In genomic region chr5:107812570-107813141, GRCh38 we compare ENCODE assay signal across 10 cellular contexts.
DNase-seq lines count a peak whose midpoint lies in the region; ATAC-seq, FAIRE-seq and TF ChIP-seq lines count a peak whose summit lies in the region.
"Had no signal": no experiment of that assay in that cellular context is flagged by ENCODE, and none has a peak within 500 bp of the region (broad histone marks: within the 10 kb centered on the region; RNA-seq: fewer than 3 reads in every experiment).

No MANE protein-coding gene starts in this region.

- peaks cover 24% of the 10 kb centered on the region for H3K4me1 ChIP-seq in cardiac muscle cell (ENCODE audit: low read depth)
- no peaks in the 10 kb centered on the region for H3K4me1 ChIP-seq in adrenal gland (replicated peaks in 1 of 2)

- intact Hi-C loops in activated CD4-positive, alpha-beta T cell treated with anti-CD3 and anti-CD28 coated beads, Interleukin-2, amount 10 ng/mL, durations not matched to agents 24 days and 14 days (cut with micrococcal nuclease), result no loop called here
- intact Hi-C loops in adrenal gland (cut with DNase I), result no loop called here

- no peaks in the 10 kb centered on the region for H3K9me3 ChIP-seq in cardiac muscle cell (ENCODE audit: low read depth)
- H3K9me3 ChIP-seq in adrenal gland (replicated peaks in 1 of 3), result no peaks in the 10 kb centered on the region

- H3K4me3 ChIP-seq in GM12865 (ENCODE audit: low read depth, low read length) (no peak overlapping the region), cardiac muscle cell (no peak overlapping the region), adrenal gland (no peak overlapping the region)

- TF ChIP-seq POLR2A in adrenal gland (IDR thresholded peaks at IDR 0.05), result no peak

- H3K36me3 ChIP-seq in cardiac muscle cell (no peaks in the 10 kb centered on the region), adrenal gland (replicated peaks in 1 of 2) (no peaks in the 10 kb centered on the region)

- no peaks in the 10 kb centered on the region for H3K4me1 Mint-ChIP-seq in activated CD4-positive, alpha-beta T cell treated with anti-CD3 and anti-CD28 coated beads, Interleukin-2, amount 10 ng/mL, durations not matched to agents 24 days and 14 days

- FAIRE-seq in HTR-8/SVneo (lab: Jason Lieb, UNC), result no peak
- FAIRE-seq: G401.6 had no signal

- H3K4me3 Mint-ChIP-seq in activated CD4-positive, alpha-beta T cell treated with anti-CD3 and anti-CD28 coated beads, Interleukin-2, amount 10 ng/mL, durations not matched to agents 24 days and 14 days, result no peak overlapping the region

- no peaks in the 10 kb centered on the region for H3K36me3 Mint-ChIP-seq in activated CD4-positive, alpha-beta T cell treated with anti-CD3 and anti-CD28 coated beads, Interleukin-2, amount 10 ng/mL, durations not matched to agents 24 days and 14 days (ENCODE audit: low read depth)

- H3K9me3 Mint-ChIP-seq in activated CD4-positive, alpha-beta T cell treated with anti-CD3 and anti-CD28 coated beads, Interleukin-2, amount 10 ng/mL, durations not matched to agents 24 days and 14 days, result no peaks in the 10 kb centered on the region

- 78 to 83% (median 82%) methylated on average over 8 of the region's 8 CpGs for WGBS in adrenal gland, 4 donors

- TF ChIP-seq CTCF in GM12865 (IDR thresholded peaks at IDR 0.05; ENCODE audit: insufficient read depth, low read depth, low read length, missing control alignments) (no peak), cardiac muscle cell (IDR thresholded peaks at IDR 0.05; ENCODE audit: low read depth, low read length) (no peak), adrenal gland (IDR thresholded peaks at IDR 0.05) (no peak)

- H3K27me3 ChIP-seq in cardiac muscle cell (peaks cover 81% of the 10 kb centered on the region), adrenal gland (no peaks in the 10 kb centered on the region)

- H3K27me3 Mint-ChIP-seq in activated CD4-positive, alpha-beta T cell treated with anti-CD3 and anti-CD28 coated beads, Interleukin-2, amount 10 ng/mL, durations not matched to agents 24 days and 14 days, result peaks cover 4% of the 10 kb centered on the region

- no peak overlapping the region for H3K27ac Mint-ChIP-seq in activated CD4-positive, alpha-beta T cell treated with anti-CD3 and anti-CD28 coated beads, Interleukin-2, amount 10 ng/mL, durations not matched to agents 24 days and 14 days

- DNase-seq in GM12865 (ENCODE audit: low read depth) (peak; percentile 89), Kasumi-1 (lab: John Stamatoyannopoulos, UW) (peak; percentile 53 to 54), cardiac muscle cell (ENCODE audit: low read depth in 1 of 2, low spot score in 1 of 2) (peak; percentile 7 to 9), HTR-8/SVneo (ENCODE audit: insufficient read length, low spot score) (no peak), 8988T (no peak), adrenal gland (no peak)
- no peak for DNase-seq in activated CD4-positive, alpha-beta T cell treated with anti-CD3 and anti-CD28 coated beads, Interleukin-2, amount 10 ng/mL, durations not matched to agents 24 days and 14 days

- peak; percentile 86 for ATAC-seq in GM21786 (IDR thresholded peaks at IDR 0.05; ENCODE audit: unreplicated experiment)
- ATAC-seq: Panc1 had no signal

- H3K27ac ChIP-seq in cardiac muscle cell, result no peak overlapping the region
- H3K27ac ChIP-seq in adrenal gland, result no peak overlapping the region

Comparison
In these comparisons a context has a peak if more than half of its experiments do, and no peak if none do; other contexts are left out.
1. DNase-seq: peak in GM12865 (single experiment), Kasumi-1 (2 of 2) and cardiac muscle cell (2 of 2); none in activated CD4-positive, alpha-beta T cell treated with anti-CD3 and anti-CD28 coated beads, Interleukin-2, amount 10 ng/mL, durations not matched to agents 24 days and 14 days (single experiment), HTR-8/SVneo (single experiment), 8988T (single experiment) and adrenal gland (0 of 7).